In the genomic region with DNA sequence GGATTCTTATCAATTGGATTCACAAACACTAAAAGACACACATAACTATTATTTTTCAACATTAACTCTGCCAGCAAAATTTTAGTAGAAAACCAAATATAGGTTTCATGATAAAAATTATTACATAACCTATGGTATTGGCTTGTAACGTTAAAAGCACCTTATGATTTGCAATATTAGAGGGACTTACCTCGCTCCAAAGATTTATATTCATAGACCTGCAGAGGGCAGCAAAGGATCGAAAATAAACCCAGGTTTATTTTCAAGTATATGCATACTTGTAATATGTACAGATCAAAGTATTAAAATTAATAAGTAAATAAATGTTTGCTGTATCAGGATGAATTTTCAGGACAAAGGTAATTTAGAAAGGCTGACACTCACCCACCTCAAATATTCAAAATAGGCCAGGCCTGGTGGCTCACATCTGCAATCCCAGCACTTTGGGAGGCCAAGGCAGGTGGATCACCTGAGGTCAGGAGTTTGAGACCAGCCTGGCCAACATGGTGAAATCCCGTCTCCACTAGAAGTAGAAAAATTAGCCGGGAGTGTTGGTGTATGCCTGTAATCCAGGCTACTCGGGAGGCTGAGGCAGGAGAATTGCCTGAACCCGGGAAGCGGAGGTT, we compare ENCODE assay signal across 1 cellular context.
TF ChIP-seq lines count a peak whose summit lies in the region.

No MANE protein-coding gene starts in this region.

TF ChIP-seq in K562, 482 proteins besides CTCF, POLR2A, EP300 and RAD21:
- TF ChIP-seq POLR2B (IDR thresholded peaks at IDR 0.05; ENCODE audit: low read depth, partially characterized antibody) (no peak), CLOCK (CRISPR knock-in tag; IDR thresholded peaks at IDR 0.05; ENCODE audit: borderline replicate concordance) (no peak), TCF7L2 (IDR thresholded peaks at IDR 0.05; ENCODE audit: low read depth, low read length) (no peak), CAMTA2 (CRISPR knock-in tag; conservative IDR thresholded peaks at IDR 0.05) (no peak), MBD2 (IDR thresholded peaks at IDR 0.05; ENCODE audit: borderline replicate concordance, low read depth) (no peak), KAT8 (IDR thresholded peaks at IDR 0.05; ENCODE audit: low read depth) (no peak), EGR1 (conservative IDR thresholded peaks at IDR 0.05) (no peak), TAF15 (IDR thresholded peaks at IDR 0.05; ENCODE audit: low read depth, low read length) (no peak), ZNF586 (CRISPR knock-in tag; conservative IDR thresholded peaks at IDR 0.05) (no peak), HMBOX1 (IDR thresholded peaks at IDR 0.05) (no peak), KLF1 (tag; IDR thresholded peaks at IDR 0.05) (no peak), POU5F1 (IDR thresholded peaks at IDR 0.05; ENCODE audit: borderline replicate concordance, low read depth, low read length, partially characterized antibody) (no peak), ZNF224 (CRISPR knock-in tag; IDR thresholded peaks at IDR 0.05) (no peak)
- TF ChIP-seq, protein P1, sequence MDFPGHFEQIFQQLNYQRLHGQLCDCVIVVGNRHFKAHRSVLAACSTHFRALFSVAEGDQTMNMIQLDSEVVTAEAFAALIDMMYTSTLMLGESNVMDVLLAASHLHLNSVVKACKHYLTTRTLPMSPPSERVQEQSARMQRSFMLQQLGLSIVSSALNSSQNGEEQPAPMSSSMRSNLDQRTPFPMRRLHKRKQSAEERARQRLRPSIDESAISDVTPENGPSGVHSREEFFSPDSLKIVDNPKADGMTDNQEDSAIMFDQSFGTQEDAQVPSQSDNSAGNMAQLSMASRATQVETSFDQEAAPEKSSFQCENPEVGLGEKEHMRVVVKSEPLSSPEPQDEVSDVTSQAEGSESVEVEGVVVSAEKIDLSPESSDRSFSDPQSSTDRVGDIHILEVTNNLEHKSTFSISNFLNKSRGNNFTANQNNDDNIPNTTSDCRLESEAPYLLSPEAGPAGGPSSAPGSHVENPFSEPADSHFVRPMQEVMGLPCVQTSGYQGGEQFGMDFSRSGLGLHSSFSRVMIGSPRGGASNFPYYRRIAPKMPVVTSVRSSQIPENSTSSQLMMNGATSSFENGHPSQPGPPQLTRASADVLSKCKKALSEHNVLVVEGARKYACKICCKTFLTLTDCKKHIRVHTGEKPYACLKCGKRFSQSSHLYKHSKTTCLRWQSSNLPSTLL (IDR thresholded peaks at IDR 0.05), result no peak
- TF ChIP-seq, protein P2, sequence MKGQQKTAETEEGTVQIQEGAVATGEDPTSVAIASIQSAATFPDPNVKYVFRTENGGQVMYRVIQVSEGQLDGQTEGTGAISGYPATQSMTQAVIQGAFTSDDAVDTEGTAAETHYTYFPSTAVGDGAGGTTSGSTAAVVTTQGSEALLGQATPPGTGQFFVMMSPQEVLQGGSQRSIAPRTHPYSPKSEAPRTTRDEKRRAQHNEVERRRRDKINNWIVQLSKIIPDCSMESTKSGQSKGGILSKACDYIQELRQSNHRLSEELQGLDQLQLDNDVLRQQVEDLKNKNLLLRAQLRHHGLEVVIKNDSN (CRISPR knock-in tag; IDR thresholded peaks at IDR 0.05), result no peak
- TF ChIP-seq, protein P3, sequence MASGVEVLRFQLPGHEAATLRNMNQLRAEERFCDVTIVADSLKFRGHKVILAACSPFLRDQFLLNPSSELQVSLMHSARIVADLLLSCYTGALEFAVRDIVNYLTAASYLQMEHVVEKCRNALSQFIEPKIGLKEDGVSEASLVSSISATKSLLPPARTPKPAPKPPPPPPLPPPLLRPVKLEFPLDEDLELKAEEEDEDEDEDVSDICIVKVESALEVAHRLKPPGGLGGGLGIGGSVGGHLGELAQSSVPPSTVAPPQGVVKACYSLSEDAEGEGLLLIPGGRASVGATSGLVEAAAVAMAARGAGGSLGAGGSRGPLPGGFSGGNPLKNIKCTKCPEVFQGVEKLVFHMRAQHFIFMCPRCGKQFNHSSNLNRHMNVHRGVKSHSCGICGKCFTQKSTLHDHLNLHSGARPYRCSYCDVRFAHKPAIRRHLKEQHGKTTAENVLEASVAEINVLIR (CRISPR knock-in tag; IDR thresholded peaks at IDR 0.05), result no peak
